Comparison of ENCODE assay signal across 8 cellular contexts in the genomic region with DNA sequence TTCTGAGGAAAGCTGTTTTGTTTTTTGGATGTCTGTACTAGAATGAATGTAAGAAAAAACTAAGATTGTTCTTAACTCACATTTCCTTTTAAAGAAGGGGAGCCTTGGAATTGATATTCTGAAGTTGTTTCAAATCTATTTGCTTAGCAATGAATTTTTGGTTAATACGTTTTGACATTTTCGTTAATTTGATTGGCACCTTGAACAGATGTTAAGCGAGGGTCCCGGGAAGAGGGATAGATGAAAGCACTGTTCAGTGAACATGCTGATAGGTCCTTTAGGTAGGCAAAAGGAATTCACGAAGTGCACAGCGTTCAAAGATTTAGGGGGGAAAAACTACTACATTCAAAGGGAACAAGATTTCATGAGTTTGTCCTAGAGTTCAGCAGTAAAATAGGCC. TPM values are rescaled to one million over a fixed set of nuclear protein-coding genes. Genes with fewer than 3 reads are reported as not detected.
DNase-seq lines count a peak whose midpoint lies in the region; ATAC-seq and TF ChIP-seq lines count a peak whose summit lies in the region.

No MANE protein-coding gene starts in this region.

- peak overlapping the region; percentile 91 to 99 (median 94) for H3K4me2 ChIP-seq in BLaER1 treated with 17β-estradiol and CSF1 and Interleukin-3, amounts not matched to agents 10 nM and 100 nM
- peak overlapping the region; percentile 68; the same call in 1 of the 2 replicates for H3K4me2 ChIP-seq in KMS-11

- peaks cover 10% of the 10 kb centered on the region for H3K36me3 Mint-ChIP-seq in natural killer cell

- peaks cover 24 to 44% (median 34%) of the 10 kb centered on the region in 11 experiments for H3K36me3 ChIP-seq in BLaER1 treated with 17β-estradiol and CSF1 and Interleukin-3, amounts not matched to agents 10 nM and 100 nM
- H3K36me3 ChIP-seq in KMS-11 (ENCODE audit: insufficient read depth) = no peaks in the 10 kb centered on the region

- H3K4me3 ChIP-seq in BLaER1 treated with 17β-estradiol and CSF1 and Interleukin-3, amounts not matched to agents 10 nM and 100 nM = peak overlapping the region; percentile 76 to 92 (median 82)
- no peak overlapping the region for H3K4me3 ChIP-seq in KMS-11 (IDR thresholded peaks at IDR 0.05; ENCODE audit: insufficient read depth, low read depth, low read length)
- H3K4me3 ChIP-seq in cardiac fibroblast (replicated peaks in 1 of 2; ENCODE audit: low read depth in 2 of 2, low read length in 2 of 2) = peak overlapping the region; percentile 86 to 98

- ATAC-seq in natural killer cell = no peak

- intact Hi-C loops in natural killer cell (cut with micrococcal nuclease) = no loop called here

- peaks cover 9 to 42% (median 19%) of the 10 kb centered on the region in 11 experiments; a peak in 18 of 22 replicates for H4K20me1 ChIP-seq in BLaER1 treated with 17β-estradiol and CSF1 and Interleukin-3, amounts not matched to agents 10 nM and 100 nM
- H4K20me1 ChIP-seq in KMS-11 (ENCODE audit: insufficient read depth) = no peaks in the 10 kb centered on the region

- no peak overlapping the region for H3K27ac ChIP-seq in BLaER1 treated with 17β-estradiol and CSF1 and Interleukin-3, amounts not matched to agents 10 nM and 100 nM
- H3K27ac ChIP-seq in KMS-11 = no peak overlapping the region

- DNase-seq in cardiac fibroblast (ENCODE audit: low read depth in 2 of 2) (no peak), natural killer cell (no peak), ecto neural progenitor cell (ENCODE audit: low spot score) (no peak), NCI-H524 (lab: John Stamatoyannopoulos, UW) (no peak), NCI-H748 treated with DMSO at 0.1 percent for 48 hours (lab: John Stamatoyannopoulos, UW) (no peak), NCI-H526 (lab: John Stamatoyannopoulos, UW) (no peak)

- H3K4me3 Mint-ChIP-seq in natural killer cell = peak overlapping the region; percentile 97

- peaks cover 37 to 57% (median 50%) of the 10 kb centered on the region in 10 experiments for H3K4me1 ChIP-seq in BLaER1 treated with 17β-estradiol and CSF1 and Interleukin-3, amounts not matched to agents 10 nM and 100 nM
- H3K4me1 ChIP-seq in KMS-11 (ENCODE audit: low read depth, poor library complexity, severe bottlenecking) = peaks cover 40% of the 10 kb centered on the region

- no peak overlapping the region for H2AFZ ChIP-seq in KMS-11 (ENCODE audit: low read depth)

- no peak overlapping the region for H3K27ac Mint-ChIP-seq in natural killer cell

- peaks cover 15 to 28% (median 17%) of the 10 kb centered on the region in 11 experiments for H3K9me3 ChIP-seq in BLaER1 treated with 17β-estradiol and CSF1 and Interleukin-3, amounts not matched to agents 10 nM and 100 nM (replicated peaks in 1 of 11)

- H3K27me3 ChIP-seq in BLaER1 treated with 17β-estradiol and CSF1 and Interleukin-3, amounts not matched to agents 10 nM and 100 nM = no peaks in the 10 kb centered on the region
- H3K27me3 ChIP-seq in KMS-11 (ENCODE audit: insufficient read depth, low read depth) = no peaks in the 10 kb centered on the region

- no peaks in the 10 kb centered on the region for H3K9me3 Mint-ChIP-seq in natural killer cell

- H3K4me1 Mint-ChIP-seq in natural killer cell = peaks cover 42 to 46% of the 10 kb centered on the region in 2 donors

- H3K79me2 ChIP-seq in KMS-11 (ENCODE audit: insufficient read depth, low read depth) = peaks cover 56% of the 10 kb centered on the region

- H3K9ac ChIP-seq in BLaER1 treated with 17β-estradiol and CSF1 and Interleukin-3, amounts not matched to agents 10 nM and 100 nM = peak overlapping the region; percentile 94 to 99 (median 98); a peak in 18 of 22 replicates
- H3K9ac ChIP-seq in KMS-11 = no peak overlapping the region

- TF ChIP-seq CTCF in KMS-11 (conservative IDR thresholded peaks at IDR 0.05; ENCODE audit: low read depth, low read length) = no peak
- no peak for TF ChIP-seq CTCF in cardiac fibroblast (IDR thresholded peaks at IDR 0.05; ENCODE audit: low read depth, low read length)
- no peak for TF ChIP-seq CTCF in natural killer cell (IDR thresholded peaks at IDR 0.05)

- H3K27me3 Mint-ChIP-seq in natural killer cell (ENCODE audit: low read depth in 2 of 2) = no peaks in the 10 kb centered on the region

RNA-seq across cellular contexts. Expression of a gene that starts 1.7 kb away (rescaled TPM):
- total RNA-seq in natural killer cell = 10 to 100 TPM; 30.9 to 34.6 (median 33.0) TPM

RNA-seq across cellular contexts. Expression of a gene that starts 2.1 kb away (rescaled TPM):
- total RNA-seq in natural killer cell = 100 to 1,000 TPM; 103 to 120 (median 113) TPM
